Comparison of ENCODE assay signal across 6 cellular contexts in the genomic region with DNA sequence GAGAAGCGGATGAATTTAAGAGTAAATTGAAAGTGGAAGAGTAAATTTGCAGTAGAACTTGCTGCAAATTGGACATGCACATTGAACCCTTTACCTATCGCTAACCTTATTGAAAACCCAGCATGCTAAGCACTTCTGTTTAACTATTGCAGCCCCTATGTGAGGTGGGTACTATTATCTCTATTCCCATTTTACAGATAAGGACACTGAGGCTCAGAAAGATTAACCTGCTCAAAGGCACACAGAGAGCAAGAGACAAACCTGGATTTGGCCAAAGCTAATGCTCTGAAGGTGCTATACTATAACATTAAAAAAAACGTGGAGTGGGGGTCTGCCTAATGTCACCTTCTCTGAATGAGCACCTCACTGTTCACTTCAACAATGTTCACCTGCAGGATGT. TPM values are rescaled to one million over a fixed set of nuclear protein-coding genes. Genes with fewer than 3 reads are reported as not detected.
"Had no signal": no experiment of that assay in that cellular context is flagged by ENCODE, and none has a peak within 500 bp of the region (broad histone marks: within the 10 kb centered on the region; RNA-seq: fewer than 3 reads in every experiment).

No MANE protein-coding gene starts in this region.

- FAIRE-seq: HTR-8/SVneo had no signal

- DNase-seq: IMR-90, KBM-7, KG1 had no signal

- H3K27ac ChIP-seq: HL-60 had no signal

RNA-seq across cellular contexts. Expression of a gene that starts 21.0 kb away (rescaled TPM):
- polyA plus RNA-seq: IgD-negative memory B cell had no signal
